ENCODE assay signal across 14 cellular contexts in the genomic region with DNA sequence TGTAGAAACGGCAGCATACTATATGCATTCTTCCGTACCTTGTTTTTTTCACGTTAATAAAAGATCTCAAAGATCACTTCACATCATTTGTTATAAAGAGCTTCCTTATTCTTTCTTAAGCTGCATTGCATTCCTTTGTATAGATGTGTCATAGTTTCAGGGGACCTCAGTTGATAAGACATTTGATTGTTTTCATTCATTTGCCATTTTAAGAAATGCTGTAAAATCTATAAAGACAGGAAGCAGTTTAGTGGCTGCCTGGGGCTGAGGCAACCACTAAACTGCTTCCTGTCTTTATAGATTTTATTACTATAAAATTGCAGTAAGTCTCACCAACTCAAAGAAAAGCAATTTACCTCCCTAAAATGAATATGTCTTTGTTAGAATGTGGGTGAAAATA. TPM values are rescaled to one million over a fixed set of nuclear protein-coding genes. Genes with fewer than 3 reads are reported as not detected.
DNase-seq lines count a peak whose midpoint lies in the region; ATAC-seq and TF ChIP-seq lines count a peak whose summit lies in the region.
"Had no signal": no experiment of that assay in that cellular context is flagged by ENCODE, and none has a peak within 500 bp of the region (broad histone marks: within the 10 kb centered on the region; RNA-seq: fewer than 3 reads in every experiment).

No MANE protein-coding gene starts in this region.

- POLR2A ChIA-PET in activated CD4-positive, alpha-beta T cell treated with anti-CD3 and anti-CD28 coated beads, Interleukin-2, amount 10 ng/mL, durations not matched to agents 7 days and 5 days (lab: Charles Lee): no interaction called here

- H3F3A ChIP-seq in smooth muscle cell (ENCODE audit: low read depth): no peaks in the 10 kb centered on the region

- WGBS in smooth muscle cell (ENCODE audit: low lambda C conversion rate): 89% methylated on average over 3 of the region's 3 CpGs

- no peak for TF ChIP-seq POLR2A in uterus (IDR thresholded peaks at IDR 0.05)

- H3K27ac ChIP-seq in smooth muscle cell (ENCODE audit: low read depth): peak overlapping the region; percentile 30
- no peak overlapping the region for H3K27ac ChIP-seq in uterus
- H3K27ac ChIP-seq: adrenal gland, psoas muscle, suprapubic skin had no signal

- CTCF ChIA-PET in activated CD4-positive, alpha-beta T cell treated with anti-CD3 and anti-CD28 coated beads, Interleukin-2, amount 10 ng/mL, durations not matched to agents 7 days and 5 days (lab: Charles Lee): interaction anchor here (0.5 to 1.5 kb wide), 2 partner anchors 12 to 21 kb away, joined by 4 to 5 read pairs; no protein-coding TSS in a partner anchor

- TF ChIP-seq CTCF in smooth muscle cell (IDR thresholded peaks at IDR 0.05; ENCODE audit: borderline replicate concordance, insufficient read depth, poor library complexity, severe bottlenecking) (no peak), uterus (IDR thresholded peaks at IDR 0.05) (no peak)

- peaks cover 4% of the 10 kb centered on the region for H3K36me3 ChIP-seq in smooth muscle cell (ENCODE audit: low read depth)
- H3K36me3 ChIP-seq in uterus: no peaks in the 10 kb centered on the region
- H3K36me3 ChIP-seq: adrenal gland had no signal

- no peaks in the 10 kb centered on the region for H3K79me2 ChIP-seq in smooth muscle cell (ENCODE audit: low read depth)

- no peaks in the 10 kb centered on the region for H4K20me1 ChIP-seq in smooth muscle cell (ENCODE audit: low read depth)

- H3K27ac Mint-ChIP-seq in activated CD4-positive, alpha-beta T cell treated with anti-CD3 and anti-CD28 coated beads, Interleukin-2, amount 10 ng/mL, durations not matched to agents 7 days and 5 days: peak overlapping the region; percentile 91
- H3K27ac Mint-ChIP-seq in central memory CD8-positive, alpha-beta T cell (ENCODE audit: low read depth): no peak overlapping the region

- H3K4me3 ChIP-seq in smooth muscle cell (no peak overlapping the region), uterus (no peak overlapping the region)
- H3K4me3 ChIP-seq: adrenal gland, psoas muscle, suprapubic skin had no signal

- H3K27me3 ChIP-seq in smooth muscle cell (ENCODE audit: low read depth) (no peaks in the 10 kb centered on the region), uterus (no peaks in the 10 kb centered on the region)
- H3K27me3 ChIP-seq: adrenal gland, suprapubic skin had no signal

- DNase-seq in activated CD4-positive, alpha-beta T cell treated with anti-CD3 and anti-CD28 coated beads, Interleukin-2, amount 10 ng/mL, durations not matched to agents 7 days and 5 days: peak; percentile 30
- no peak for DNase-seq in activated CD4-positive, alpha-beta T cell treated with anti-CD3 and anti-CD28 coated beads, Interleukin-2, amount 50 U/mL, for 4 hours
- peak; percentile 96 for DNase-seq in SK-MEL-5 (ENCODE audit: low read depth, low spot score)
- DNase-seq in central memory CD8-positive, alpha-beta T cell (ENCODE audit: low spot score in 2 of 2): no peak
- no peak for DNase-seq in smooth muscle cell (lab: John Stamatoyannopoulos, UW; ENCODE audit: unreplicated experiment)
- no peak for DNase-seq in kidney glomerular epithelial cell (lab: John Stamatoyannopoulos, UW)
- DNase-seq in uterus: no peak
- DNase-seq: adrenal gland, hippocampal formation, NCI-H510A treated with DMSO at 0.1 percent for 48 hours, psoas muscle, SIG-M5 had no signal

- peak; percentile 65 for ATAC-seq in central memory CD8-positive, alpha-beta T cell (replicated peaks; ENCODE audit: extremely low read depth, poor library complexity, severe bottlenecking)
- no peak for ATAC-seq in HG02870 (IDR thresholded peaks at IDR 0.05; ENCODE audit: unreplicated experiment)
- ATAC-seq: psoas muscle had no signal

- no peak overlapping the region for H3K4me2 ChIP-seq in smooth muscle cell

- intact Hi-C loops in uterus (cut with DNase I; ENCODE audit: low total_unique reads): no loop called here

- H3K9me3 ChIP-seq in smooth muscle cell (replicated peaks; ENCODE audit: low read depth) (no peaks in the 10 kb centered on the region), uterus (no peaks in the 10 kb centered on the region)
- H3K9me3 ChIP-seq: adrenal gland, psoas muscle, suprapubic skin had no signal

- H2AFZ ChIP-seq in smooth muscle cell (ENCODE audit: low read depth): no peak overlapping the region

- no peaks in the 10 kb centered on the region for H3K4me1 ChIP-seq in smooth muscle cell (ENCODE audit: low read depth)
- H3K4me1 ChIP-seq in uterus: no peaks in the 10 kb centered on the region
- H3K4me1 ChIP-seq: psoas muscle, suprapubic skin had no signal

- H3K4me3 Mint-ChIP-seq in activated CD4-positive, alpha-beta T cell treated with anti-CD3 and anti-CD28 coated beads, Interleukin-2, amount 10 ng/mL, durations not matched to agents 7 days and 5 days: peak overlapping the region; percentile 60
- no peak overlapping the region for H3K4me3 Mint-ChIP-seq in central memory CD8-positive, alpha-beta T cell

- H3K9me3 Mint-ChIP-seq in activated CD4-positive, alpha-beta T cell treated with anti-CD3 and anti-CD28 coated beads, Interleukin-2, amount 10 ng/mL, durations not matched to agents 7 days and 5 days: no peaks in the 10 kb centered on the region
- no peaks in the 10 kb centered on the region for H3K9me3 Mint-ChIP-seq in central memory CD8-positive, alpha-beta T cell

- in situ Hi-C loops in SK-MEL-5 (cut with HindIII; ENCODE audit: low pct_unique_long_range_greater_than_20kb, low sequenced_read_pairs): no loop called here

- H3K27me3 Mint-ChIP-seq in activated CD4-positive, alpha-beta T cell treated with anti-CD3 and anti-CD28 coated beads, Interleukin-2, amount 10 ng/mL, durations not matched to agents 7 days and 5 days: no peaks in the 10 kb centered on the region
- no peaks in the 10 kb centered on the region for H3K27me3 Mint-ChIP-seq in central memory CD8-positive, alpha-beta T cell

- peaks cover 57% of the 10 kb centered on the region for H3K36me3 Mint-ChIP-seq in activated CD4-positive, alpha-beta T cell treated with anti-CD3 and anti-CD28 coated beads, Interleukin-2, amount 10 ng/mL, durations not matched to agents 7 days and 5 days (ENCODE audit: low read depth)
- peaks cover 32% of the 10 kb centered on the region for H3K36me3 Mint-ChIP-seq in central memory CD8-positive, alpha-beta T cell (ENCODE audit: insufficient read depth)

- peaks cover 58% of the 10 kb centered on the region for H3K4me1 Mint-ChIP-seq in activated CD4-positive, alpha-beta T cell treated with anti-CD3 and anti-CD28 coated beads, Interleukin-2, amount 10 ng/mL, durations not matched to agents 7 days and 5 days
- H3K4me1 Mint-ChIP-seq in central memory CD8-positive, alpha-beta T cell: peaks cover 46% of the 10 kb centered on the region

- no peak overlapping the region for H3K9ac ChIP-seq in smooth muscle cell (ENCODE audit: low read depth)

RNA-seq across cellular contexts. Expression of gene ZDHHC20, which starts 59.4 kb away (rescaled TPM):
- total RNA-seq in activated CD4-positive, alpha-beta T cell treated with anti-CD3 and anti-CD28 coated beads, Interleukin-2, amount 10 ng/mL, durations not matched to agents 7 days and 5 days: 10 to 100 TPM; 84.7 to 85.0 TPM
- total RNA-seq in SK-MEL-5 (2014; rRNA removed; shearing (Covaris generic)): 121 and 131 TPM in 2 replicates
- 58.7 and 79.4 TPM in 2 replicates for polyA plus RNA-seq in SK-MEL-5 (2015; cell fraction: cytosol; rRNA removed)
- 36.8 and 48.3 TPM in 2 replicates for polyA plus RNA-seq in SK-MEL-5 (2015; cell fraction: nucleus; rRNA removed)
- total RNA-seq in smooth muscle cell (149 and 198 TPM in 2 replicates), uterus (100 to 1,000 TPM in 1 of 4 donors, 10 to 100 TPM in 3; 20.7 to 161 (median 61.9) TPM)
- 24.2 and 24.4 TPM in 2 replicates for polyA plus RNA-seq in smooth muscle cell

Comparison
In these comparisons a context has a peak if more than half of its experiments do, and no peak if none do; other contexts are left out.
1. DNase-seq: peak in activated CD4-positive, alpha-beta T cell treated with anti-CD3 and anti-CD28 coated beads, Interleukin-2, amount 10 ng/mL, durations not matched to agents 7 days and 5 days (single experiment) and SK-MEL-5 (single experiment); none in activated CD4-positive, alpha-beta T cell treated with anti-CD3 and anti-CD28 coated beads, Interleukin-2, amount 50 U/mL, for 4 hours (0 of 2), central memory CD8-positive, alpha-beta T cell (0 of 2), smooth muscle cell (single experiment), kidney glomerular epithelial cell (single experiment) and uterus (0 of 2).